ENCODE assay signal across 1 cellular context in the genomic region with DNA sequence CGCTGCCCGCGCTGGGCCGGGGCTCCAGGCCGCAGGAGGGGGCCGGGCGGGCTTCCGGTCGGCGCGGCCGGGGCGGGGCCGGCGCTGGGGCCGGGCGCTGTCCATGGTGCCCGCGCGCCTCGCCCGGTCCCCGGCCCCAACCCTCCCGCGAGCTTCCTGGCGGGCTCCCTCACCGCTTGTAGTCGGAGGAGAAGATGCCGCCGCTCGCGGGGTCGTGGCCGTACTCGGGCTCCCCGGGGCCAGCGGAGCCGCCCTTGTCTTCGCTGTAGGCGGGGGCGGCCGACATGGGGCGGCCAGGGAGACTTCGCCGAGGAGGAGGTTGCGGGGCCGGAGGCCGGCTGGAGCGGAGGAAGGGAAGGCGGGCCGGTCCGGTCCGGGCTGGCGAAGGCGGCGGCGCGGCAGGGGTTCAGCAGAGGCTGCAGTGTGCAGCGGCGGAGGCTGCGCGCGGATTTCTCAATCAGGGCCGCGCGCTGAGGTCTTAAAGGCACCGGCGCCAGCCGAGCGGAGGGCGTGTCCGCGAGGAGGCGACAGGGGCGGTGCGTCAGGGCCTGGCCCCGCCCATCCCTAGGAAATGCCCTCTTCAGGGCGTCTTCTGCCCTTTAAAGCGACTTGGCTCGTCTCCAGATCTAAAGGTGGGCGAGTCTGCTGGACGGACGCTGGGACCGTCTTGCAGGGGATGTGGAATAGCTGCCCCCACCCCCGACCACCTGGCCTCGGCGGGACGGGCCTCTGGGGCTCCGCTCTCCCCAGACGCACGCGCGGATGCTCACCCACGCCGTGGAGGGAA.
TF ChIP-seq lines count a peak whose summit lies in the region.

A gene with protein sequence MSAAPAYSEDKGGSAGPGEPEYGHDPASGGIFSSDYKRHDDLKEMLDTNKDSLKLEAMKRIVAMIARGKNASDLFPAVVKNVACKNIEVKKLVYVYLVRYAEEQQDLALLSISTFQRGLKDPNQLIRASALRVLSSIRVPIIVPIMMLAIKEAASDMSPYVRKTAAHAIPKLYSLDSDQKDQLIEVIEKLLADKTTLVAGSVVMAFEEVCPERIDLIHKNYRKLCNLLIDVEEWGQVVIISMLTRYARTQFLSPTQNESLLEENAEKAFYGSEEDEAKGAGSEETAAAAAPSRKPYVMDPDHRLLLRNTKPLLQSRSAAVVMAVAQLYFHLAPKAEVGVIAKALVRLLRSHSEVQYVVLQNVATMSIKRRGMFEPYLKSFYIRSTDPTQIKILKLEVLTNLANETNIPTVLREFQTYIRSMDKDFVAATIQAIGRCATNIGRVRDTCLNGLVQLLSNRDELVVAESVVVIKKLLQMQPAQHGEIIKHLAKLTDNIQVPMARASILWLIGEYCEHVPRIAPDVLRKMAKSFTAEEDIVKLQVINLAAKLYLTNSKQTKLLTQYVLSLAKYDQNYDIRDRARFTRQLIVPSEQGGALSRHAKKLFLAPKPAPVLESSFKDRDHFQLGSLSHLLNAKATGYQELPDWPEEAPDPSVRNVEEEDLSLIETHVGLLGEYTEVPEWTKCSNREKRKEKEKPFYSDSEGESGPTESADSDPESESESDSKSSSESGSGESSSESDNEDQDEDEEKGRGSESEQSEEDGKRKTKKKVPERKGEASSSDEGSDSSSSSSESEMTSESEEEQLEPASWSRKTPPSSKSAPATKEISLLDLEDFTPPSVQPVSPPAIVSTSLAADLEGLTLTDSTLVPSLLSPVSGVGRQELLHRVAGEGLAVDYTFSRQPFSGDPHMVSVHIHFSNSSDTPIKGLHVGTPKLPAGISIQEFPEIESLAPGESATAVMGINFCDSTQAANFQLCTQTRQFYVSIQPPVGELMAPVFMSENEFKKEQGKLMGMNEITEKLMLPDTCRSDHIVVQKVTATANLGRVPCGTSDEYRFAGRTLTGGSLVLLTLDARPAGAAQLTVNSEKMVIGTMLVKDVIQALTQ (minus strand): TSS at position 455 of the 787 bp plus-strand sequence. CDS start 169 bp downstream, at position 286.

TF ChIP-seq in HepG2, 621 proteins besides CTCF, POLR2A, EP300 and RAD21 (continued from another document and continues in another):
- TF ChIP-seq, protein P1, sequence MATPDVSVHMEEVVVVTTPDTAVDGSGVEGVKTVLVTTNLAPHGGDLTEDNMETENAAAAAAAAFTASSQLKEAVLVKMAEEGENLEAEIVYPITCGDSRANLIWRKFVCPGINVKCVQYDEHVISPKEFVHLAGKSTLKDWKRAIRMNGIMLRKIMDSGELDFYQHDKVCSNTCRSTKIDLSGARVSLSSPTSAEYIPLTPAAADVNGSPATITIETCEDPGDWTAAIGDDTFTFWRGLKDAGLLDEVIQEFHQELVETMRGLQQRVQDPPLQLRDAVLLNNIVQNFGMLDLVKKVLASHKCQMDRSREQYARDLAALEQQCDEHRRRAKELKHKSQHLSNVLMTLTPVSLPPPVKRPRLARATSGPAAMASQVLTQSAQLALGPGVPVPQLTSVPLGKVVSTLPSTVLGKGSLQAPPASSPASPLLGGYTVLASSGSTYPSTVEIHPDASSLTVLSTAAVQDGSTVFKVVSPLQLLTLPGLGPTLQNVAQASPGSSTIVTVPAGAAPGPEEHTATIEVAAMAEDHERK (CRISPR knock-in tag; IDR thresholded peaks at IDR 0.05; ENCODE audit: low read depth), result no peak
- TF ChIP-seq SMAD3 (CRISPR knock-in tag; IDR thresholded peaks at IDR 0.05), result no peak
- TF ChIP-seq ZIK1 (CRISPR knock-in tag; IDR thresholded peaks at IDR 0.05; ENCODE audit: borderline replicate concordance, low read depth), result no peak
- no peak for TF ChIP-seq ZNF17 (CRISPR knock-in tag; IDR thresholded peaks at IDR 0.05)
- TF ChIP-seq RNF2 (conservative IDR thresholded peaks at IDR 0.05; ENCODE audit: low read depth), result 0 out of 2 replicates have a peak, but pooled peaks have one; percentile 69
- TF ChIP-seq ZNF703 (CRISPR knock-in tag; IDR thresholded peaks at IDR 0.05; ENCODE audit: borderline replicate concordance), result no peak
- TF ChIP-seq KDM5A (IDR thresholded peaks at IDR 0.05; ENCODE audit: borderline replicate concordance, low read length), result no peak
- TF ChIP-seq TAF15 (IDR thresholded peaks at IDR 0.05; ENCODE audit: low read depth, low read length, poor library complexity, severe bottlenecking), result no peak
- TF ChIP-seq CREB1 (IDR thresholded peaks at IDR 0.05), result no peak
- no peak for TF ChIP-seq CREB1 (CRISPR knock-in tag; IDR thresholded peaks at IDR 0.05)
- no peak for TF ChIP-seq KDM3A (CRISPR knock-in tag; IDR thresholded peaks at IDR 0.05; ENCODE audit: low read depth)
- TF ChIP-seq, protein P2, sequence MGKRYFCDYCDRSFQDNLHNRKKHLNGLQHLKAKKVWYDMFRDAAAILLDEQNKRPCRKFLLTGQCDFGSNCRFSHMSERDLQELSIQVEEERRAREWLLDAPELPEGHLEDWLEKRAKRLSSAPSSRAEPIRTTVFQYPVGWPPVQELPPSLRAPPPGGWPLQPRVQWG (CRISPR knock-in tag; IDR thresholded peaks at IDR 0.05; ENCODE audit: borderline replicate concordance, low read depth), result no peak
- TF ChIP-seq, protein P3, sequence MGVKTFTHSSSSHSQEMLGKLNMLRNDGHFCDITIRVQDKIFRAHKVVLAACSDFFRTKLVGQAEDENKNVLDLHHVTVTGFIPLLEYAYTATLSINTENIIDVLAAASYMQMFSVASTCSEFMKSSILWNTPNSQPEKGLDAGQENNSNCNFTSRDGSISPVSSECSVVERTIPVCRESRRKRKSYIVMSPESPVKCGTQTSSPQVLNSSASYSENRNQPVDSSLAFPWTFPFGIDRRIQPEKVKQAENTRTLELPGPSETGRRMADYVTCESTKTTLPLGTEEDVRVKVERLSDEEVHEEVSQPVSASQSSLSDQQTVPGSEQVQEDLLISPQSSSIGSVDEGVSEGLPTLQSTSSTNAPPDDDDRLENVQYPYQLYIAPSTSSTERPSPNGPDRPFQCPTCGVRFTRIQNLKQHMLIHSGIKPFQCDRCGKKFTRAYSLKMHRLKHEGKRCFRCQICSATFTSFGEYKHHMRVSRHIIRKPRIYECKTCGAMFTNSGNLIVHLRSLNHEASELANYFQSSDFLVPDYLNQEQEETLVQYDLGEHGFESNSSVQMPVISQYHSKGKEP (CRISPR knock-in tag; IDR thresholded peaks at IDR 0.05), result no peak
- TF ChIP-seq, protein P4, sequence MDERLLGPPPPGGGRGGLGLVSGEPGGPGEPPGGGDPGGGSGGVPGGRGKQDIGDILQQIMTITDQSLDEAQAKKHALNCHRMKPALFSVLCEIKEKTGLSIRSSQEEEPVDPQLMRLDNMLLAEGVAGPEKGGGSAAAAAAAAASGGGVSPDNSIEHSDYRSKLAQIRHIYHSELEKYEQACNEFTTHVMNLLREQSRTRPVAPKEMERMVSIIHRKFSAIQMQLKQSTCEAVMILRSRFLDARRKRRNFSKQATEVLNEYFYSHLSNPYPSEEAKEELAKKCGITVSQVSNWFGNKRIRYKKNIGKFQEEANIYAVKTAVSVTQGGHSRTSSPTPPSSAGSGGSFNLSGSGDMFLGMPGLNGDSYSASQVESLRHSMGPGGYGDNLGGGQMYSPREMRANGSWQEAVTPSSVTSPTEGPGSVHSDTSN (CRISPR knock-in tag; IDR thresholded peaks at IDR 0.05), result no peak
- TF ChIP-seq ZFX (CRISPR knock-in tag; IDR thresholded peaks at IDR 0.05; ENCODE audit: low read depth), result no peak
- no peak for TF ChIP-seq NCOA2 (CRISPR knock-in tag; IDR thresholded peaks at IDR 0.05)
- TF ChIP-seq ZNF382 (CRISPR knock-in tag; IDR thresholded peaks at IDR 0.05; ENCODE audit: borderline replicate concordance), result no peak
- TF ChIP-seq ZNF431 (CRISPR knock-in tag; IDR thresholded peaks at IDR 0.05; ENCODE audit: borderline replicate concordance, low read depth), result no peak
- TF ChIP-seq, protein P5, sequence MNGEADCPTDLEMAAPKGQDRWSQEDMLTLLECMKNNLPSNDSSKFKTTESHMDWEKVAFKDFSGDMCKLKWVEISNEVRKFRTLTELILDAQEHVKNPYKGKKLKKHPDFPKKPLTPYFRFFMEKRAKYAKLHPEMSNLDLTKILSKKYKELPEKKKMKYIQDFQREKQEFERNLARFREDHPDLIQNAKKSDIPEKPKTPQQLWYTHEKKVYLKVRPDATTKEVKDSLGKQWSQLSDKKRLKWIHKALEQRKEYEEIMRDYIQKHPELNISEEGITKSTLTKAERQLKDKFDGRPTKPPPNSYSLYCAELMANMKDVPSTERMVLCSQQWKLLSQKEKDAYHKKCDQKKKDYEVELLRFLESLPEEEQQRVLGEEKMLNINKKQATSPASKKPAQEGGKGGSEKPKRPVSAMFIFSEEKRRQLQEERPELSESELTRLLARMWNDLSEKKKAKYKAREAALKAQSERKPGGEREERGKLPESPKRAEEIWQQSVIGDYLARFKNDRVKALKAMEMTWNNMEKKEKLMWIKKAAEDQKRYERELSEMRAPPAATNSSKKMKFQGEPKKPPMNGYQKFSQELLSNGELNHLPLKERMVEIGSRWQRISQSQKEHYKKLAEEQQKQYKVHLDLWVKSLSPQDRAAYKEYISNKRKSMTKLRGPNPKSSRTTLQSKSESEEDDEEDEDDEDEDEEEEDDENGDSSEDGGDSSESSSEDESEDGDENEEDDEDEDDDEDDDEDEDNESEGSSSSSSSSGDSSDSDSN (CRISPR knock-in tag; IDR thresholded peaks at IDR 0.05), result peak; percentile 79; the same call in 1 of the 2 replicates
- TF ChIP-seq, protein P6, sequence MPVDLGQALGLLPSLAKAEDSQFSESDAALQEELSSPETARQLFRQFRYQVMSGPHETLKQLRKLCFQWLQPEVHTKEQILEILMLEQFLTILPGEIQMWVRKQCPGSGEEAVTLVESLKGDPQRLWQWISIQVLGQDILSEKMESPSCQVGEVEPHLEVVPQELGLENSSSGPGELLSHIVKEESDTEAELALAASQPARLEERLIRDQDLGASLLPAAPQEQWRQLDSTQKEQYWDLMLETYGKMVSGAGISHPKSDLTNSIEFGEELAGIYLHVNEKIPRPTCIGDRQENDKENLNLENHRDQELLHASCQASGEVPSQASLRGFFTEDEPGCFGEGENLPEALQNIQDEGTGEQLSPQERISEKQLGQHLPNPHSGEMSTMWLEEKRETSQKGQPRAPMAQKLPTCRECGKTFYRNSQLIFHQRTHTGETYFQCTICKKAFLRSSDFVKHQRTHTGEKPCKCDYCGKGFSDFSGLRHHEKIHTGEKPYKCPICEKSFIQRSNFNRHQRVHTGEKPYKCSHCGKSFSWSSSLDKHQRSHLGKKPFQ (CRISPR knock-in tag; IDR thresholded peaks at IDR 0.05; ENCODE audit: insufficient replicate concordance), result no peak
- TF ChIP-seq GABPA (IDR thresholded peaks at IDR 0.05; ENCODE audit: low read depth, low read length), result peak; percentile 55
- no peak for TF ChIP-seq GABPA (CRISPR knock-in tag; IDR thresholded peaks at IDR 0.05; ENCODE audit: low read depth)
- no peak for TF ChIP-seq MBNL3 (CRISPR knock-in tag; conservative IDR thresholded peaks at IDR 0.05)
- TF ChIP-seq, protein P7, sequence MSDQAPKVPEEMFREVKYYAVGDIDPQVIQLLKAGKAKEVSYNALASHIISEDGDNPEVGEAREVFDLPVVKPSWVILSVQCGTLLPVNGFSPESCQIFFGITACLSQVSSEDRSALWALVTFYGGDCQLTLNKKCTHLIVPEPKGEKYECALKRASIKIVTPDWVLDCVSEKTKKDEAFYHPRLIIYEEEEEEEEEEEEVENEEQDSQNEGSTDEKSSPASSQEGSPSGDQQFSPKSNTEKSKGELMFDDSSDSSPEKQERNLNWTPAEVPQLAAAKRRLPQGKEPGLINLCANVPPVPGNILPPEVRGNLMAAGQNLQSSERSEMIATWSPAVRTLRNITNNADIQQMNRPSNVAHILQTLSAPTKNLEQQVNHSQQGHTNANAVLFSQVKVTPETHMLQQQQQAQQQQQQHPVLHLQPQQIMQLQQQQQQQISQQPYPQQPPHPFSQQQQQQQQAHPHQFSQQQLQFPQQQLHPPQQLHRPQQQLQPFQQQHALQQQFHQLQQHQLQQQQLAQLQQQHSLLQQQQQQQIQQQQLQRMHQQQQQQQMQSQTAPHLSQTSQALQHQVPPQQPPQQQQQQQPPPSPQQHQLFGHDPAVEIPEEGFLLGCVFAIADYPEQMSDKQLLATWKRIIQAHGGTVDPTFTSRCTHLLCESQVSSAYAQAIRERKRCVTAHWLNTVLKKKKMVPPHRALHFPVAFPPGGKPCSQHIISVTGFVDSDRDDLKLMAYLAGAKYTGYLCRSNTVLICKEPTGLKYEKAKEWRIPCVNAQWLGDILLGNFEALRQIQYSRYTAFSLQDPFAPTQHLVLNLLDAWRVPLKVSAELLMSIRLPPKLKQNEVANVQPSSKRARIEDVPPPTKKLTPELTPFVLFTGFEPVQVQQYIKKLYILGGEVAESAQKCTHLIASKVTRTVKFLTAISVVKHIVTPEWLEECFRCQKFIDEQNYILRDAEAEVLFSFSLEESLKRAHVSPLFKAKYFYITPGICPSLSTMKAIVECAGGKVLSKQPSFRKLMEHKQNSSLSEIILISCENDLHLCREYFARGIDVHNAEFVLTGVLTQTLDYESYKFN (CRISPR knock-in tag; conservative IDR thresholded peaks at IDR 0.05), result no peak
- no peak for TF ChIP-seq ARNT (IDR thresholded peaks at IDR 0.05)
- TF ChIP-seq HMG20A (CRISPR knock-in tag; IDR thresholded peaks at IDR 0.05; ENCODE audit: borderline replicate concordance), result no peak
- TF ChIP-seq, protein P8, sequence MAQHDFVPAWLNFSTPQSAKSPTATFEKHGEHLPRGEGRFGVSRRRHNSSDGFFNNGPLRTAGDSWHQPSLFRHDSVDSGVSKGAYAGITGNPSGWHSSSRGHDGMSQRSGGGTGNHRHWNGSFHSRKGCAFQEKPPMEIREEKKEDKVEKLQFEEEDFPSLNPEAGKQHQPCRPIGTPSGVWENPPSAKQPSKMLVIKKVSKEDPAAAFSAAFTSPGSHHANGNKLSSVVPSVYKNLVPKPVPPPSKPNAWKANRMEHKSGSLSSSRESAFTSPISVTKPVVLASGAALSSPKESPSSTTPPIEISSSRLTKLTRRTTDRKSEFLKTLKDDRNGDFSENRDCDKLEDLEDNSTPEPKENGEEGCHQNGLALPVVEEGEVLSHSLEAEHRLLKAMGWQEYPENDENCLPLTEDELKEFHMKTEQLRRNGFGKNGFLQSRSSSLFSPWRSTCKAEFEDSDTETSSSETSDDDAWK (CRISPR knock-in tag; IDR thresholded peaks at IDR 0.05), result no peak
- no peak for TF ChIP-seq SMC3 (IDR thresholded peaks at IDR 0.05; ENCODE audit: low read length)
- no peak for TF ChIP-seq KDM4B (CRISPR knock-in tag; IDR thresholded peaks at IDR 0.05)
- no peak; the same call in 1 of the 2 replicates for TF ChIP-seq MTF2 (CRISPR knock-in tag; IDR thresholded peaks at IDR 0.05; ENCODE audit: borderline replicate concordance)
- TF ChIP-seq, protein P9, sequence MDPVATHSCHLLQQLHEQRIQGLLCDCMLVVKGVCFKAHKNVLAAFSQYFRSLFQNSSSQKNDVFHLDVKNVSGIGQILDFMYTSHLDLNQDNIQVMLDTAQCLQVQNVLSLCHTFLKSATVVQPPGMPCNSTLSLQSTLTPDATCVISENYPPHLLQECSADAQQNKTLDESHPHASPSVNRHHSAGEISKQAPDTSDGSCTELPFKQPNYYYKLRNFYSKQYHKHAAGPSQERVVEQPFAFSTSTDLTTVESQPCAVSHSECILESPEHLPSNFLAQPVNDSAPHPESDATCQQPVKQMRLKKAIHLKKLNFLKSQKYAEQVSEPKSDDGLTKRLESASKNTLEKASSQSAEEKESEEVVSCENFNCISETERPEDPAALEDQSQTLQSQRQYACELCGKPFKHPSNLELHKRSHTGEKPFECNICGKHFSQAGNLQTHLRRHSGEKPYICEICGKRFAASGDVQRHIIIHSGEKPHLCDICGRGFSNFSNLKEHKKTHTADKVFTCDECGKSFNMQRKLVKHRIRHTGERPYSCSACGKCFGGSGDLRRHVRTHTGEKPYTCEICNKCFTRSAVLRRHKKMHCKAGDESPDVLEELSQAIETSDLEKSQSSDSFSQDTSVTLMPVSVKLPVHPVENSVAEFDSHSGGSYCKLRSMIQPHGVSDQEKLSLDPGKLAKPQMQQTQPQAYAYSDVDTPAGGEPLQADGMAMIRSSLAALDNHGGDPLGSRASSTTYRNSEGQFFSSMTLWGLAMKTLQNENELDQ (CRISPR knock-in tag; IDR thresholded peaks at IDR 0.05; ENCODE audit: borderline replicate concordance), result no peak
- no peak for TF ChIP-seq ZNF557 (CRISPR knock-in tag; IDR thresholded peaks at IDR 0.05)
- no peak for TF ChIP-seq JUND (CRISPR knock-in tag; IDR thresholded peaks at IDR 0.05)
